ENCODE assay signal across 13 cellular contexts in genomic region chr13:113162783-113163685, GRCh38. TPM values are rescaled to one million over a fixed set of nuclear protein-coding genes. Genes with fewer than 3 reads are reported as not detected.
DNase-seq lines count a peak whose midpoint lies in the region; ATAC-seq, FAIRE-seq and TF ChIP-seq lines count a peak whose summit lies in the region.
"Had no signal": no experiment of that assay in that cellular context is flagged by ENCODE, and none has a peak within 500 bp of the region (broad histone marks: within the 10 kb centered on the region; RNA-seq: fewer than 3 reads in every experiment).

No MANE protein-coding gene starts in this region.

- peaks cover 3% of the 10 kb centered on the region for H3K36me3 Mint-ChIP-seq in endothelial cell (ENCODE audit: low read depth, unreplicated experiment)

- H3K79me2 ChIP-seq in HepG2 (ENCODE audit: insufficient read depth, low read length), result no peaks in the 10 kb centered on the region
- H3K79me2 ChIP-seq in PC-3 (ENCODE audit: low read length), result no peaks in the 10 kb centered on the region

- no peak overlapping the region for H3K27ac ChIP-seq in HepG2 (ENCODE audit: extremely low read length, insufficient read depth, low read length)
- no peak overlapping the region for H3K27ac ChIP-seq in right lobe of liver
- H3K27ac ChIP-seq in PC-3 (ENCODE audit: low read length), result no peak overlapping the region
- H3K27ac ChIP-seq: PC-9 had no signal

- no peak for DNase-seq in HepG2 (ENCODE audit: low spot score)
- DNase-seq in right lobe of liver, result no peak
- DNase-seq in PC-3, result no peak
- DNase-seq in endothelial cell (ENCODE audit: low spot score), result no peak
- DNase-seq in MG63, result no peak
- no peak for DNase-seq in activated CD4-positive, CD25-positive, alpha-beta regulatory T cell (lab: John Stamatoyannopoulos, UW)
- DNase-seq: activated T-cell treated with anti-CD3 and anti-CD28 coated beads, Interleukin-2, amount 50 U/mL, for 1 hour; Caco-2; islet precursor cell; nephron progenitor cell; PC-9 had no signal

- H3K9me2 ChIP-seq in PC-3 (replicated peaks; ENCODE audit: low read length), result no peaks in the 10 kb centered on the region

- in situ Hi-C loops in HepG2 (cut with HindIII; ENCODE audit: extremely low pct_ligation_motif_present, low pct_unique_long_range_greater_than_20kb), result no loop called here

- no peaks in the 10 kb centered on the region for H3K9me3 Mint-ChIP-seq in endothelial cell (ENCODE audit: unreplicated experiment)
- H3K9me3 Mint-ChIP-seq: nephron progenitor cell had no signal

- H3K36me3 ChIP-seq in HepG2 (replicated peaks in 1 of 2; ENCODE audit: control insufficient read depth in 1 of 2, insufficient read depth in 2 of 2, low read length in 2 of 2) (no peaks in the 10 kb centered on the region; a peak in 1 of 5 replicates), right lobe of liver (peaks cover 0 to 29% (median 2%) of the 10 kb centered on the region in 4 donors), PC-3 (ENCODE audit: low read depth, low read length) (no peaks in the 10 kb centered on the region), MG63 (peaks cover 11% of the 10 kb centered on the region; the same call in 1 of the 2 replicates)

- H3K4me3 ChIP-seq in HepG2 (replicated peaks in 1 of 3; ENCODE audit: insufficient read depth in 1 of 3, low read depth in 2 of 3, low read length in 3 of 3) (no peak overlapping the region), right lobe of liver (no peak overlapping the region), PC-3 (ENCODE audit: low read length) (no peak overlapping the region), MG63 (no peak overlapping the region)
- H3K4me3 ChIP-seq: PC-9 had no signal

- TF ChIP-seq EP300 in HepG2 (IDR thresholded peaks at IDR 0.05; ENCODE audit: low read depth in 2 of 2, low read length in 2 of 2) (no peak), HepG2 (CRISPR knock-in tag; IDR thresholded peaks at IDR 0.05; ENCODE audit: borderline replicate concordance) (no peak)

- CTCF ChIA-PET in HepG2 (lab: Yijun Ruan, JAX; ENCODE audit: low intra/inter-chr PET ratio, low total read pairs), result no interaction called here
- CTCF ChIA-PET in PC-3 (lab: Charles Lee), result no interaction called here

- FAIRE-seq in HepG2 (lab: Jason Lieb, UNC), result no peak

- intact Hi-C loops in HepG2 (cut with micrococcal nuclease; ENCODE audit: unreplicated experiment), result no loop called here
- intact Hi-C loops in right lobe of liver (cut with DNase I), result no loop called here
- intact Hi-C loops in PC-3 (cut with micrococcal nuclease), result no loop called here

- BruUV-seq in HepG2 (replicated peaks; lab: Mats Ljungman, UMichigan) (no TSS peak), PC-3 (replicated peaks; lab: Mats Ljungman, UMichigan) (no TSS peak)

- peak overlapping the region; percentile 65 for H3K4me3 Mint-ChIP-seq in endothelial cell (ENCODE audit: unreplicated experiment)
- H3K4me3 Mint-ChIP-seq: nephron progenitor cell had no signal

- H3K9me3 ChIP-seq in HepG2 (ENCODE audit: low read length) (no peaks in the 10 kb centered on the region), right lobe of liver (no peaks in the 10 kb centered on the region), PC-3 (ENCODE audit: low read length) (no peaks in the 10 kb centered on the region), MG63 (no peaks in the 10 kb centered on the region)
- H3K9me3 ChIP-seq: Caco-2 had no signal

- H3K27me3 Mint-ChIP-seq in endothelial cell (ENCODE audit: unreplicated experiment), result peaks cover 14% of the 10 kb centered on the region

- no peak for TF ChIP-seq CTCF in HepG2 (CRISPR knock-in tag; IDR thresholded peaks at IDR 0.05)
- TF ChIP-seq CTCF in right lobe of liver (IDR thresholded peaks at IDR 0.05), result no peak
- TF ChIP-seq CTCF in PC-3 (conservative IDR thresholded peaks at IDR 0.05; ENCODE audit: low read depth, low read length), result no peak
- no peak for TF ChIP-seq CTCF in endothelial cell (IDR thresholded peaks at IDR 0.05; ENCODE audit: unreplicated experiment)

- 82% methylated on average over 25 of the region's 25 CpGs for WGBS in HepG2 (ENCODE audit: low lambda C conversion rate)
- WGBS in right lobe of liver (ENCODE audit: insufficient coverage, low coverage, low lambda C conversion rate, missing lambda C conversion rate), result 43% methylated on average over 16 of the region's 25 CpGs

- H4K20me1 ChIP-seq in HepG2 (ENCODE audit: insufficient read depth, low read length) (no peaks in the 10 kb centered on the region), PC-3 (ENCODE audit: low read length) (no peaks in the 10 kb centered on the region)

- peaks cover 10% of the 10 kb centered on the region for H3K4me1 Mint-ChIP-seq in endothelial cell (ENCODE audit: unreplicated experiment)

- H2AFZ ChIP-seq in HepG2 (ENCODE audit: low read length), result no peak overlapping the region
- no peak overlapping the region for H2AFZ ChIP-seq in PC-3 (ENCODE audit: low read length)
- H2AFZ ChIP-seq: PC-9 had no signal

- H3K9ac ChIP-seq in HepG2 (ENCODE audit: insufficient read depth, low read depth, low read length) (no peak overlapping the region), PC-3 (ENCODE audit: low read length) (no peak overlapping the region)

- no peak overlapping the region for H3K27ac Mint-ChIP-seq in endothelial cell (ENCODE audit: unreplicated experiment)
- H3K27ac Mint-ChIP-seq: nephron progenitor cell had no signal

- H3K27me3 ChIP-seq in HepG2 (ENCODE audit: control insufficient read depth in 1 of 2, insufficient read depth in 2 of 2, low read length in 2 of 2), result no peaks in the 10 kb centered on the region
- H3K27me3 ChIP-seq in right lobe of liver, result no peaks in the 10 kb centered on the region
- H3K27me3 ChIP-seq in PC-3 (ENCODE audit: low read length), result no peaks in the 10 kb centered on the region
- H3K27me3 ChIP-seq in MG63, result peaks cover 9% of the 10 kb centered on the region

- TF ChIP-seq RAD21 in HepG2 (CRISPR knock-in tag; IDR thresholded peaks at IDR 0.05), result no peak

- POLR2A ChIA-PET in HepG2 (lab: Yijun Ruan, JAX) (no interaction called here), PC-3 (lab: Charles Lee; ENCODE audit: unreplicated experiment) (no interaction called here)

- H3K4me2 ChIP-seq in HepG2 (ENCODE audit: low read depth, low read length) (no peak overlapping the region), PC-3 (ENCODE audit: low read length) (no peak overlapping the region)
- H3K4me2 ChIP-seq: PC-9 had no signal

- peaks cover 23% of the 10 kb centered on the region for H3K4me1 ChIP-seq in HepG2 (ENCODE audit: insufficient read depth, low read length)
- peaks cover 0 to 6% (median 0%) of the 10 kb centered on the region in 4 donors for H3K4me1 ChIP-seq in right lobe of liver
- H3K4me1 ChIP-seq in PC-3 (ENCODE audit: insufficient read depth, low read length), result no peaks in the 10 kb centered on the region

- no peak for ATAC-seq in HepG2
- no peak for ATAC-seq in right lobe of liver
- ATAC-seq in PC-3, result peak; percentile 45
- ATAC-seq in GM19395 (IDR thresholded peaks at IDR 0.05; ENCODE audit: unreplicated experiment), result no peak
- ATAC-seq in HG02840 (IDR thresholded peaks at IDR 0.05; ENCODE audit: low FRiP score, unreplicated experiment), result no peak

- no peaks in the 10 kb centered on the region for H3F3A ChIP-seq in PC-3 (ENCODE audit: low read length, unreplicated experiment)

- no peak for TF ChIP-seq POLR2A in HepG2 (IDR thresholded peaks at IDR 0.05; ENCODE audit: insufficient read depth in 1 of 2, low read depth in 2 of 2, low read length in 2 of 2)
- TF ChIP-seq POLR2A in right lobe of liver (IDR thresholded peaks at IDR 0.05), result no peak

RNA-seq across cellular contexts. Expression of gene PROZ, which starts 4.6 kb away (rescaled TPM):
- 2.1 and 5.6 TPM in 2 replicates for total RNA-seq in HepG2 (2016; rRNA removed; fragmentation: Illumina TruSeq; extraction: Trizol)
- 0.20 and 0.35 TPM in 2 replicates for total RNA-seq in HepG2 (2016; cell fraction: cytosol; rRNA removed; fragmentation: Illumina TruSeq; extraction: Trizol; ENCODE audit: low read depth)
- 1.9 and 5.3 TPM in 2 replicates for total RNA-seq in HepG2 (2016; cell fraction: insoluble cytoplasmic fraction; rRNA removed; fragmentation: Illumina TruSeq; extraction: Trizol)
- total RNA-seq in HepG2 (2016; cell fraction: membrane; rRNA removed; fragmentation: Illumina TruSeq; extraction: Trizol), result 0.62 and 0.93 TPM in 2 replicates
- total RNA-seq in HepG2 (2016; cell fraction: nucleus; rRNA removed; fragmentation: Illumina TruSeq; extraction: Trizol), result 3.0 and 4.0 TPM in 2 replicates
- 22.5 and 26.1 TPM in 2 replicates for polyA plus RNA-seq in HepG2 (2011; rRNA removed)
- 14.4 and 16.0 TPM in 2 replicates for polyA plus RNA-seq in HepG2 (2011; cell fraction: cytosol; rRNA removed)
- polyA plus RNA-seq in HepG2 (2011; cell fraction: nucleus; rRNA removed), result 45.5 and 49.7 TPM in 2 replicates
- 12.7 and 14.1 TPM in 2 replicates for polyA plus RNA-seq in HepG2 (2012)
- polyA plus RNA-seq in HepG2 (2016; cell fraction: cytosol; fragmentation: Illumina TruSeq; extraction: Trizol; ENCODE audit: low read depth), result 0.23 and 0.67 TPM in 2 replicates
- 1.6 and 2.1 TPM in 2 replicates for polyA plus RNA-seq in HepG2 (2016; cell fraction: insoluble cytoplasmic fraction; fragmentation: Illumina TruSeq; extraction: Trizol; ENCODE audit: low read depth)
- 0.70 and 0.93 TPM in 2 replicates for polyA plus RNA-seq in HepG2 (2016; cell fraction: membrane; fragmentation: Illumina TruSeq; extraction: Trizol; ENCODE audit: low read depth)
- 10.7 and 11.6 TPM in 2 replicates for polyA plus RNA-seq in HepG2 (2016; cell fraction: nucleus; fragmentation: Illumina TruSeq; extraction: Trizol; ENCODE audit: insufficient read depth, low read depth)
- 5.4 TPM in 1 of 2 replicates, not detected in the other for polyA minus RNA-seq in HepG2 (2011; rRNA and poly(A)+ RNA removed; ENCODE audit: low replicate concordance)
- polyA minus RNA-seq in HepG2 (2011; cell fraction: cytosol; rRNA and poly(A)+ RNA removed), result 4.9 and 8.4 TPM in 2 replicates
- 3.1 and 4.4 TPM in 2 replicates for polyA minus RNA-seq in HepG2 (2011; cell fraction: nucleus; rRNA and poly(A)+ RNA removed)
- total RNA-seq in right lobe of liver, result 10 to 100 TPM; 11.2 to 71.2 (median 56.9) TPM
- total RNA-seq in PC-3 (2014; rRNA removed), result not detected in 2 replicates
- total RNA-seq in endothelial cell (ENCODE audit: unreplicated experiment), result not detected
- not detected in 2 replicates for total RNA-seq in MG63 (2014; rRNA removed; shearing (Covaris generic); ENCODE audit: low replicate concordance)
- total RNA-seq: Caco-2, PC-9 had no signal

RNA-seq across cellular contexts. Expression of gene F10, which starts 40.4 kb away (rescaled TPM):
- total RNA-seq in HepG2 (2016; rRNA removed; fragmentation: Illumina TruSeq; extraction: Trizol) (19.9 and 58.4 TPM in 2 replicates), right lobe of liver (100 to 1,000 TPM; 108 to 157 (median 132) TPM), PC-3 (2014; rRNA removed) (not detected in 2 replicates), endothelial cell (ENCODE audit: unreplicated experiment) (0.23 TPM)
- 11.2 and 12.3 TPM in 2 replicates for total RNA-seq in HepG2 (2016; cell fraction: cytosol; rRNA removed; fragmentation: Illumina TruSeq; extraction: Trizol; ENCODE audit: low read depth)
- total RNA-seq in HepG2 (2016; cell fraction: insoluble cytoplasmic fraction; rRNA removed; fragmentation: Illumina TruSeq; extraction: Trizol), result 18.9 and 61.6 TPM in 2 replicates
- total RNA-seq in HepG2 (2016; cell fraction: membrane; rRNA removed; fragmentation: Illumina TruSeq; extraction: Trizol), result 12.7 and 13.1 TPM in 2 replicates
- 43.8 and 53.5 TPM in 2 replicates for total RNA-seq in HepG2 (2016; cell fraction: nucleus; rRNA removed; fragmentation: Illumina TruSeq; extraction: Trizol)
- polyA plus RNA-seq in HepG2 (2011; rRNA removed), result 237 and 317 TPM in 2 replicates
- polyA plus RNA-seq in HepG2 (2011; cell fraction: cytosol; rRNA removed), result 277 and 280 TPM in 2 replicates
- polyA plus RNA-seq in HepG2 (2011; cell fraction: nucleus; rRNA removed), result 231 and 240 TPM in 2 replicates
- 150 and 219 TPM in 2 replicates for polyA plus RNA-seq in HepG2 (2012)
- polyA plus RNA-seq in HepG2 (2016; cell fraction: cytosol; fragmentation: Illumina TruSeq; extraction: Trizol; ENCODE audit: low read depth), result 11.6 and 13.0 TPM in 2 replicates
- 18.4 and 19.4 TPM in 2 replicates for polyA plus RNA-seq in HepG2 (2016; cell fraction: insoluble cytoplasmic fraction; fragmentation: Illumina TruSeq; extraction: Trizol; ENCODE audit: low read depth)
- polyA plus RNA-seq in HepG2 (2016; cell fraction: membrane; fragmentation: Illumina TruSeq; extraction: Trizol; ENCODE audit: low read depth), result 10.3 and 10.6 TPM in 2 replicates
- polyA plus RNA-seq in HepG2 (2016; cell fraction: nucleus; fragmentation: Illumina TruSeq; extraction: Trizol; ENCODE audit: insufficient read depth, low read depth), result 82.4 and 83.6 TPM in 2 replicates
- polyA minus RNA-seq in HepG2 (2011; rRNA and poly(A)+ RNA removed; ENCODE audit: low replicate concordance), result 117 TPM in 1 of 2 replicates, not detected in the other
- polyA minus RNA-seq in HepG2 (2011; cell fraction: cytosol; rRNA and poly(A)+ RNA removed), result 61.5 and 79.5 TPM in 2 replicates
- 44.3 and 53.6 TPM in 2 replicates for polyA minus RNA-seq in HepG2 (2011; cell fraction: nucleus; rRNA and poly(A)+ RNA removed)
- not detected in 2 replicates for total RNA-seq in MG63 (2014; rRNA removed; shearing (Covaris generic); ENCODE audit: low replicate concordance)
- total RNA-seq: PC-9 had no signal

RNA-seq across cellular contexts. Expression of gene PCID2, which starts 45.4 kb away (rescaled TPM):
- 65.0 and 76.4 TPM in 2 replicates for total RNA-seq in HepG2 (2016; rRNA removed; fragmentation: Illumina TruSeq; extraction: Trizol)
- total RNA-seq in HepG2 (2016; cell fraction: cytosol; rRNA removed; fragmentation: Illumina TruSeq; extraction: Trizol; ENCODE audit: low read depth), result 16.3 and 17.9 TPM in 2 replicates
- 67.6 and 78.5 TPM in 2 replicates for total RNA-seq in HepG2 (2016; cell fraction: insoluble cytoplasmic fraction; rRNA removed; fragmentation: Illumina TruSeq; extraction: Trizol)
- 25.4 and 26.5 TPM in 2 replicates for total RNA-seq in HepG2 (2016; cell fraction: membrane; rRNA removed; fragmentation: Illumina TruSeq; extraction: Trizol)
- total RNA-seq in HepG2 (2016; cell fraction: nucleus; rRNA removed; fragmentation: Illumina TruSeq; extraction: Trizol), result 58.5 and 66.9 TPM in 2 replicates
- polyA plus RNA-seq in HepG2 (2011; rRNA removed), result 104 and 111 TPM in 2 replicates
- 47.7 and 57.2 TPM in 2 replicates for polyA plus RNA-seq in HepG2 (2011; cell fraction: cytosol; rRNA removed)
- polyA plus RNA-seq in HepG2 (2011; cell fraction: nucleus; rRNA removed), result 185 and 190 TPM in 2 replicates
- 56.8 and 63.4 TPM in 2 replicates for polyA plus RNA-seq in HepG2 (2012)
- polyA plus RNA-seq in HepG2 (2016; cell fraction: cytosol; fragmentation: Illumina TruSeq; extraction: Trizol; ENCODE audit: low read depth), result 9.0 and 9.1 TPM in 2 replicates
- polyA plus RNA-seq in HepG2 (2016; cell fraction: insoluble cytoplasmic fraction; fragmentation: Illumina TruSeq; extraction: Trizol; ENCODE audit: low read depth), result 68.7 and 72.7 TPM in 2 replicates
- 14.2 and 15.6 TPM in 2 replicates for polyA plus RNA-seq in HepG2 (2016; cell fraction: membrane; fragmentation: Illumina TruSeq; extraction: Trizol; ENCODE audit: low read depth)
- 89.2 and 96.9 TPM in 2 replicates for polyA plus RNA-seq in HepG2 (2016; cell fraction: nucleus; fragmentation: Illumina TruSeq; extraction: Trizol; ENCODE audit: insufficient read depth, low read depth)
- polyA minus RNA-seq in HepG2 (2011; rRNA and poly(A)+ RNA removed; ENCODE audit: low replicate concordance), result 52.5 and 174 TPM in 2 replicates
- 23.5 and 34.0 TPM in 2 replicates for polyA minus RNA-seq in HepG2 (2011; cell fraction: cytosol; rRNA and poly(A)+ RNA removed)
- 161 and 207 TPM in 2 replicates for polyA minus RNA-seq in HepG2 (2011; cell fraction: nucleus; rRNA and poly(A)+ RNA removed)
- total RNA-seq in right lobe of liver, result 10 to 100 TPM; 15.1 to 24.9 (median 19.4) TPM
- total RNA-seq in PC-3 (2014; rRNA removed), result 35.1 and 39.4 TPM in 2 replicates
- total RNA-seq in endothelial cell (ENCODE audit: unreplicated experiment), result 44.3 TPM
- total RNA-seq in MG63 (2014; rRNA removed; shearing (Covaris generic); ENCODE audit: low replicate concordance), result 74.5 and 106 TPM in 2 replicates

RNA-seq across cellular contexts. Expression of gene CUL4A, which starts 46.4 kb away (rescaled TPM):
- total RNA-seq in HepG2 (2016; rRNA removed; fragmentation: Illumina TruSeq; extraction: Trizol) (75.3 and 95.5 TPM in 2 replicates), right lobe of liver (10 to 100 TPM; 29.2 to 75.8 (median 39.5) TPM), PC-3 (2014; rRNA removed) (82.4 and 88.7 TPM in 2 replicates), endothelial cell (ENCODE audit: unreplicated experiment) (55.8 TPM)
- total RNA-seq in HepG2 (2016; cell fraction: cytosol; rRNA removed; fragmentation: Illumina TruSeq; extraction: Trizol; ENCODE audit: low read depth), result 28.8 and 32.0 TPM in 2 replicates
- total RNA-seq in HepG2 (2016; cell fraction: insoluble cytoplasmic fraction; rRNA removed; fragmentation: Illumina TruSeq; extraction: Trizol), result 69.1 and 83.4 TPM in 2 replicates
- total RNA-seq in HepG2 (2016; cell fraction: membrane; rRNA removed; fragmentation: Illumina TruSeq; extraction: Trizol), result 51.1 and 52.1 TPM in 2 replicates
- total RNA-seq in HepG2 (2016; cell fraction: nucleus; rRNA removed; fragmentation: Illumina TruSeq; extraction: Trizol), result 55.3 and 56.2 TPM in 2 replicates
- 51.2 and 60.8 TPM in 2 replicates for polyA plus RNA-seq in HepG2 (2011; rRNA removed)
- polyA plus RNA-seq in HepG2 (2011; cell fraction: cytosol; rRNA removed), result 42.4 and 43.4 TPM in 2 replicates
- 121 and 126 TPM in 2 replicates for polyA plus RNA-seq in HepG2 (2011; cell fraction: nucleus; rRNA removed)
- 72.5 and 74.5 TPM in 2 replicates for polyA plus RNA-seq in HepG2 (2012)
- polyA plus RNA-seq in HepG2 (2016; cell fraction: cytosol; fragmentation: Illumina TruSeq; extraction: Trizol; ENCODE audit: low read depth), result 28.6 and 31.9 TPM in 2 replicates
- polyA plus RNA-seq in HepG2 (2016; cell fraction: insoluble cytoplasmic fraction; fragmentation: Illumina TruSeq; extraction: Trizol; ENCODE audit: low read depth), result 70.4 and 80.3 TPM in 2 replicates
- 28.8 and 29.9 TPM in 2 replicates for polyA plus RNA-seq in HepG2 (2016; cell fraction: membrane; fragmentation: Illumina TruSeq; extraction: Trizol; ENCODE audit: low read depth)
- 99.2 and 101 TPM in 2 replicates for polyA plus RNA-seq in HepG2 (2016; cell fraction: nucleus; fragmentation: Illumina TruSeq; extraction: Trizol; ENCODE audit: insufficient read depth, low read depth)
- 93.3 and 188 TPM in 2 replicates for polyA minus RNA-seq in HepG2 (2011; rRNA and poly(A)+ RNA removed; ENCODE audit: low replicate concordance)
- polyA minus RNA-seq in HepG2 (2011; cell fraction: cytosol; rRNA and poly(A)+ RNA removed), result 29.4 and 37.2 TPM in 2 replicates
- polyA minus RNA-seq in HepG2 (2011; cell fraction: nucleus; rRNA and poly(A)+ RNA removed), result 74.4 and 75.7 TPM in 2 replicates
- 157 and 2,206 TPM in 2 replicates for total RNA-seq in MG63 (2014; rRNA removed; shearing (Covaris generic); ENCODE audit: low replicate concordance)

RNA-seq across cellular contexts. Expression of gene F7, which starts 57.4 kb away (rescaled TPM):
- total RNA-seq in HepG2 (2016; rRNA removed; fragmentation: Illumina TruSeq; extraction: Trizol), result 7.2 and 12.6 TPM in 2 replicates
- total RNA-seq in HepG2 (2016; cell fraction: cytosol; rRNA removed; fragmentation: Illumina TruSeq; extraction: Trizol; ENCODE audit: low read depth), result 0.61 and 0.71 TPM in 2 replicates
- 6.7 and 12.9 TPM in 2 replicates for total RNA-seq in HepG2 (2016; cell fraction: insoluble cytoplasmic fraction; rRNA removed; fragmentation: Illumina TruSeq; extraction: Trizol)
- 1.9 and 2.2 TPM in 2 replicates for total RNA-seq in HepG2 (2016; cell fraction: membrane; rRNA removed; fragmentation: Illumina TruSeq; extraction: Trizol)
- 10.3 and 10.6 TPM in 2 replicates for total RNA-seq in HepG2 (2016; cell fraction: nucleus; rRNA removed; fragmentation: Illumina TruSeq; extraction: Trizol)
- 26.5 and 39.9 TPM in 2 replicates for polyA plus RNA-seq in HepG2 (2011; rRNA removed)
- 21.7 and 26.2 TPM in 2 replicates for polyA plus RNA-seq in HepG2 (2011; cell fraction: cytosol; rRNA removed)
- polyA plus RNA-seq in HepG2 (2011; cell fraction: nucleus; rRNA removed), result 105 and 121 TPM in 2 replicates
- 45.9 and 52.4 TPM in 2 replicates for polyA plus RNA-seq in HepG2 (2012)
- 0.51 and 0.52 TPM in 2 replicates for polyA plus RNA-seq in HepG2 (2016; cell fraction: cytosol; fragmentation: Illumina TruSeq; extraction: Trizol; ENCODE audit: low read depth)
- polyA plus RNA-seq in HepG2 (2016; cell fraction: insoluble cytoplasmic fraction; fragmentation: Illumina TruSeq; extraction: Trizol; ENCODE audit: low read depth), result 7.0 and 7.3 TPM in 2 replicates
- 1.1 and 1.6 TPM in 2 replicates for polyA plus RNA-seq in HepG2 (2016; cell fraction: membrane; fragmentation: Illumina TruSeq; extraction: Trizol; ENCODE audit: low read depth)
- polyA plus RNA-seq in HepG2 (2016; cell fraction: nucleus; fragmentation: Illumina TruSeq; extraction: Trizol; ENCODE audit: insufficient read depth, low read depth), result 23.6 and 26.7 TPM in 2 replicates
- 43.0 TPM in 1 of 2 replicates, not detected in the other for polyA minus RNA-seq in HepG2 (2011; rRNA and poly(A)+ RNA removed; ENCODE audit: low replicate concordance)
- 8.7 and 12.9 TPM in 2 replicates for polyA minus RNA-seq in HepG2 (2011; cell fraction: cytosol; rRNA and poly(A)+ RNA removed)
- polyA minus RNA-seq in HepG2 (2011; cell fraction: nucleus; rRNA and poly(A)+ RNA removed), result 14.7 and 15.7 TPM in 2 replicates
- total RNA-seq in right lobe of liver, result 100 to 1,000 TPM in 2 of 6 experiments, 10 to 100 TPM in 4; 42.9 to 147 (median 84.2) TPM
- total RNA-seq in PC-3 (2014; rRNA removed), result not detected in 2 replicates
- total RNA-seq in endothelial cell (ENCODE audit: unreplicated experiment), result not detected
- total RNA-seq in MG63 (2014; rRNA removed; shearing (Covaris generic); ENCODE audit: low replicate concordance), result not detected in 2 replicates
- total RNA-seq: PC-9 had no signal
